ENCODE assay signal across 29 cellular contexts in genomic region chr6:111208928-111209327, GRCh38.
"Had no signal": no experiment of that assay in that cellular context is flagged by ENCODE, and none has a peak within 500 bp of the region (broad histone marks: within the 10 kb centered on the region; RNA-seq: fewer than 3 reads in every experiment).

No MANE protein-coding gene starts in this region.

- H3K36me3 Mint-ChIP-seq: immature natural killer cell; stimulated activated naive B cell treated with anti-CD40 and anti-IgM and Interleukin-4, amounts not matched to agents 10 μg/mL and 1 μg/mL and 100 μg/mL, for 72 hours had no signal

- H3K27ac ChIP-seq: lower lobe of right lung, pancreas, prostate gland, testis, thyroid gland, transverse colon, upper lobe of left lung, vagina had no signal

- H3K9me3 ChIP-seq: lower lobe of right lung, pancreas, prostate gland, stomach, testis, thyroid gland, transverse colon, upper lobe of left lung, vagina had no signal

- FAIRE-seq: islet of Langerhans, kidney, pancreas had no signal

- H3K27ac Mint-ChIP-seq: nephron; stimulated activated naive B cell treated with anti-CD40 and anti-IgM and Interleukin-4, amounts not matched to agents 10 μg/mL and 1 μg/mL and 100 μg/mL, for 72 hours had no signal

- DNase-seq: hypothalamus; immature natural killer cell; kidney; left ventricle myocardium superior; lower lobe of right lung; mammary epithelial cell; mesenchymal stem cell; naive thymus-derived CD8-positive, alpha-beta T cell; nucleus accumbens; pancreas; posterior cingulate gyrus; retina; right cardiac atrium; stimulated activated CD4-positive, alpha-beta T cell treated with anti-CD3 and anti-CD28 coated beads, Interleukin-12 subunit alpha, Interleukin-12 subunit beta, amount 100 ng/mL, for 4 hours; stimulated activated CD4-positive, alpha-beta T cell treated with anti-CD3 and anti-CD28 coated beads, Interleukin-15, amount 100 ng/mL, for 24 hours; stimulated activated CD4-positive, alpha-beta T cell treated with anti-CD3 and anti-CD28 coated beads, Interleukin-2, amount 100 ng/mL, for 24 hours; stimulated activated CD4-positive, alpha-beta T cell treated with anti-CD3 and anti-CD28 coated beads, Interleukin-4, amount 100 ng/mL, for 1 hour; stimulated activated naive B cell treated with anti-CD40 and anti-IgM and Interleukin-4, amounts not matched to agents 10 μg/mL and 1 μg/mL and 100 μg/mL, for 72 hours; stimulated activated naive CD8-positive, alpha-beta T cell treated with anti-CD3 and anti-CD28 coated beads, Interleukin-15, Interleukin-2, amounts not matched to agents 100 U/mL and 50 U/mL, for 24 hours; stomach; testis; transverse colon; upper lobe of left lung had no signal

- H3K4me3 Mint-ChIP-seq: immature natural killer cell; naive thymus-derived CD8-positive, alpha-beta T cell; nephron; neural crest cell; stimulated activated naive B cell treated with anti-CD40 and anti-IgM and Interleukin-4, amounts not matched to agents 10 μg/mL and 1 μg/mL and 100 μg/mL, for 72 hours had no signal

- H3K27me3 ChIP-seq: pancreas, stomach, testis, thyroid gland, transverse colon, upper lobe of left lung, vagina had no signal

- H3K36me3 ChIP-seq: lower lobe of right lung, pancreas, prostate gland, stomach, thyroid gland, transverse colon, upper lobe of left lung, vagina had no signal

- H3K4me1 ChIP-seq: lower lobe of right lung, prostate gland, testis, transverse colon, upper lobe of left lung, vagina had no signal

- H3K4me1 Mint-ChIP-seq: immature natural killer cell; nephron; neural crest cell; stimulated activated naive B cell treated with anti-CD40 and anti-IgM and Interleukin-4, amounts not matched to agents 10 μg/mL and 1 μg/mL and 100 μg/mL, for 72 hours had no signal

- H3K4me3 ChIP-seq: lower lobe of right lung, pancreas, prostate gland, stomach, testis, thyroid gland, transverse colon, upper lobe of left lung, vagina had no signal

- H3K27me3 Mint-ChIP-seq: naive thymus-derived CD8-positive, alpha-beta T cell; stimulated activated naive B cell treated with anti-CD40 and anti-IgM and Interleukin-4, amounts not matched to agents 10 μg/mL and 1 μg/mL and 100 μg/mL, for 72 hours had no signal

- ATAC-seq: left ventricle myocardium superior; lower lobe of right lung; naive thymus-derived CD8-positive, alpha-beta T cell; pancreas; right cardiac atrium; stimulated activated naive B cell treated with anti-CD40 and anti-IgM and Interleukin-4, amounts not matched to agents 10 μg/mL and 1 μg/mL and 100 μg/mL, for 72 hours; stimulated activated naive CD8-positive, alpha-beta T cell treated with anti-CD3 and anti-CD28 coated beads, Interleukin-15, Interleukin-2, amounts not matched to agents 100 U/mL and 50 U/mL, for 24 hours had no signal
